7 cellular contexts compared by ENCODE assay signal in the genomic region with DNA sequence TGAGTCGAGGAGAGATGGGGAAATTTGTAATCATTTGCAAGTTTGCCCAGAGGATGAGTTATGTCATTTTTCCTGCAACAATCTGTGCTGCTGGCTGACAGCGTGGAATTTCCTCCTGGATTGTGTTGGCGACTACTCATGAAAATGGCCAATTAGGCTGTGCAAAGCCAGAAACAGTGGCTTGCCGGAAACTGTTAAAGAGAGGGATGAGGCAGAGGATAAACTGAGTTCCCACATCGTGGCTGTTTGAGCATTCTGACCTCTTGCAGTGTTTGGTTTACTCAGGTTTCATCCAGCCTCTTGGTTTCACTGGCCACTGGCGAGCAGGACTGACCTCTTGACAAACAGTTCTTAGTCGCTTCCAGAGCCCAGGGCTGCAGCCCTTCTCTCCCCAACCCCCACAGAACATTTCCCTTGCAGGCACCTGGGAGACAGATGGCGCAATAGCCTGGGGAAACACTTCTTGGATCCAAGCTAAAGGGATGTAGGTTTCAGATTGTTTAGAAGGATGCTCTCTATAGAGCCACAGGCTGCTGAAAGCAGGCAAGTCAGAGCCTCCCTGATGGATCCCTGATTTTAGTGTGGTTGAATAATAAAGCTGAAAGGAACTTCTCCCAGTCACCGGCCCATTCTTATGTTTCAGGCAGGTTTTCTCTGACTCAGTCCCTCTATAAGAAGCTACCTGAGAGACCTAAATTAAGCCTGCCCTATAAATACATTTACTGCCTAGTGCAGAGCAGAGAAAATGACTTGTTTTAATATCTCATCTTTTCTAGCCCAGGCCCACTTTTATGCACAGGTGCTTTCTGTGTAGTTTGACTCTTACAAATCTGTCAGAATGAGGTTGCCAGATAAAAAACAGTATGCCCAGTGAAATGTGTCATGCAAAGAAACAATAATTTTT.
A peak's percentile ranks its signal among the peaks of the same experiment; 100 is the strongest.
DNase-seq lines count a peak whose midpoint lies in the region; ATAC-seq and TF ChIP-seq lines count a peak whose summit lies in the region.

No MANE protein-coding gene starts in this region.

- H3K36me3 ChIP-seq in thoracic aorta: no peaks in the 10 kb centered on the region

- TF ChIP-seq EP300 in Ishikawa (IDR thresholded peaks at IDR 0.05; ENCODE audit: borderline replicate concordance): no peak

- H3K4me3 ChIP-seq in thoracic aorta: peak overlapping the region; percentile 10

- no peak overlapping the region for H3K27ac ChIP-seq in thoracic aorta

- DNase-seq in amniotic epithelial cell (ENCODE audit: low read depth): peak; percentile 79
- peak; percentile 70 for DNase-seq in iPS-NIHi11 (ENCODE audit: low spot score)
- no peak for DNase-seq in thoracic aorta (ENCODE audit: low spot score)
- DNase-seq in GM20000 (ENCODE audit: low spot score): no peak

- no peaks in the 10 kb centered on the region for H3K9me3 ChIP-seq in thoracic aorta

- H3K4me1 ChIP-seq in thoracic aorta (ENCODE audit: control insufficient read depth in 1 of 2, low read depth in 2 of 2): peaks cover 0 to 12% of the 10 kb centered on the region in 2 donors

- TF ChIP-seq CTCF in thoracic aorta (IDR thresholded peaks at IDR 0.05) (no peak), GM20000 (IDR thresholded peaks at IDR 0.05; ENCODE audit: extremely low read depth, missing control alignments) (no peak)

- peak; percentile 67 for TF ChIP-seq RAD21 in Ishikawa (IDR thresholded peaks at IDR 0.05; ENCODE audit: low read depth)

- H3K27me3 ChIP-seq in thoracic aorta (replicated peaks; ENCODE audit: insufficient read depth): no peaks in the 10 kb centered on the region

- ATAC-seq in thoracic aorta (ENCODE audit: insufficient number of reproducible peaks, low FRiP score, low read depth) (peak; percentile 54), GM18502 (IDR thresholded peaks at IDR 0.05; ENCODE audit: poor library complexity, unreplicated experiment) (no peak), HG02870 (IDR thresholded peaks at IDR 0.05; ENCODE audit: unreplicated experiment) (no peak)

TF ChIP-seq in Ishikawa, 13 proteins besides CTCF, POLR2A, EP300 and RAD21:
- TF ChIP-seq EGR1 (IDR thresholded peaks at IDR 0.05) (no peak), TCF12 (IDR thresholded peaks at IDR 0.05; ENCODE audit: low read depth) (no peak), TEAD4 (IDR thresholded peaks at IDR 0.05) (no peak), MAX (IDR thresholded peaks at IDR 0.05) (no peak), FOXM1 (IDR thresholded peaks at IDR 0.05; ENCODE audit: borderline replicate concordance, low read depth) (no peak), CEBPB (IDR thresholded peaks at IDR 0.05) (peak; percentile 95), YY1 (IDR thresholded peaks at IDR 0.05; ENCODE audit: low read depth) (no peak)

Comparison
In these comparisons a context has a peak if more than half of its experiments do, and no peak if none do; other contexts are left out.
1. DNase-seq: peak in amniotic epithelial cell (single experiment) and iPS-NIHi11 (single experiment); none in thoracic aorta (single experiment) and GM20000 (single experiment).